26 cellular contexts compared by ENCODE assay signal in genomic region chr2:197934262-197934925, GRCh38.
DNase-seq lines count a peak whose midpoint lies in the region; ATAC-seq and TF ChIP-seq lines count a peak whose summit lies in the region.
"Had no signal": no experiment of that assay in that cellular context is flagged by ENCODE, and none has a peak within 500 bp of the region (broad histone marks: within the 10 kb centered on the region; RNA-seq: fewer than 3 reads in every experiment).

No MANE protein-coding gene starts in this region.

- H3K4me3 ChIP-seq in SK-N-MC (no peak overlapping the region; the same call in 1 of the 2 replicates), neuronal stem cell (ENCODE audit: low read length in 2 of 2) (no peak overlapping the region)
- H3K4me3 ChIP-seq: ascending aorta, left lung, pancreas had no signal

- H2AK5ac ChIP-seq in neuronal stem cell (ENCODE audit: low read depth, low read length) = no peak overlapping the region

- CTCF ChIA-PET in activated CD8-positive, alpha-beta T cell treated with anti-CD3 and anti-CD28 coated beads for 36 hours (lab: Charles Lee) = no interaction called here
- CTCF ChIA-PET in activated CD8-positive, alpha-beta T cell treated with anti-CD3 and anti-CD28 coated beads, Interleukin-2, amount 10 ng/mL, durations not matched to agents 7 days and 5 days (lab: Charles Lee) = interaction anchor here (1.1 kb wide), 1 partner anchor 363 kb away, joined by 4 read pairs; no protein-coding TSS in a partner anchor
- CTCF ChIA-PET in CD4-positive, alpha-beta T cell (lab: Charles Lee) = no interaction called here

- no peak overlapping the region for H3K14ac ChIP-seq in neuronal stem cell (ENCODE audit: low read length)

- H3K27ac ChIP-seq in CD4-positive, alpha-beta T cell (ENCODE audit: low read depth, low read length) = no peak overlapping the region
- peak overlapping the region; percentile 45; the same call in 1 of the 2 replicates for H3K27ac ChIP-seq in SK-N-MC
- no peak overlapping the region for H3K27ac ChIP-seq in neuronal stem cell (replicated peaks; ENCODE audit: low read length)
- H3K27ac ChIP-seq: ascending aorta, left lung, pancreas, VCaP had no signal

- no peaks in the 10 kb centered on the region for H3K9me3 Mint-ChIP-seq in activated CD8-positive, alpha-beta T cell treated with anti-CD3 and anti-CD28 coated beads for 36 hours
- H3K9me3 Mint-ChIP-seq in activated CD8-positive, alpha-beta T cell treated with anti-CD3 and anti-CD28 coated beads, Interleukin-2, amount 10 ng/mL, durations not matched to agents 7 days and 5 days (ENCODE audit: insufficient read depth) = no peaks in the 10 kb centered on the region
- peaks cover 4% of the 10 kb centered on the region for H3K9me3 Mint-ChIP-seq in CD4-positive, alpha-beta T cell
- H3K9me3 Mint-ChIP-seq: memory B cell; nephron progenitor cell; stimulated activated memory B cell treated with anti-CD40 and anti-IgM and Interleukin-4, amounts not matched to agents 10 μg/mL and 1 μg/mL and 100 μg/mL, for 72 hours; type B pancreatic cell had no signal

- H2AFZ ChIP-seq in neuronal stem cell (ENCODE audit: low read length) = no peak overlapping the region

- no peaks in the 10 kb centered on the region for H3K27me3 ChIP-seq in CD4-positive, alpha-beta T cell (ENCODE audit: control insufficient read depth, insufficient read depth, low read length)
- no peaks in the 10 kb centered on the region for H3K27me3 ChIP-seq in neuronal stem cell (ENCODE audit: control insufficient read depth in 3 of 3, insufficient read depth in 3 of 3, low read depth in 1 of 3, low read length in 3 of 3)
- H3K27me3 ChIP-seq: ascending aorta, left lung, pancreas had no signal

- H3K4me1 ChIP-seq in neuronal stem cell (ENCODE audit: control insufficient read depth in 2 of 2, insufficient read depth in 1 of 2, low read depth in 1 of 2, low read length in 2 of 2) = peaks cover 0 to 5% of the 10 kb centered on the region in 2 donors
- H3K4me1 ChIP-seq: left lung, pancreas had no signal

- no peak overlapping the region for H2BK5ac ChIP-seq in neuronal stem cell (ENCODE audit: low read length)

- POLR2A ChIA-PET in activated CD8-positive, alpha-beta T cell treated with anti-CD3 and anti-CD28 coated beads for 36 hours (lab: Charles Lee) = no interaction called here
- POLR2A ChIA-PET in activated CD8-positive, alpha-beta T cell treated with anti-CD3 and anti-CD28 coated beads, Interleukin-2, amount 10 ng/mL, durations not matched to agents 7 days and 5 days (lab: Charles Lee) = interaction anchor here (0.6 kb wide), 2 partner anchors 207 to 233 kb away, joined by 3 to 5 read pairs; no protein-coding TSS in a partner anchor
- POLR2A ChIA-PET in CD4-positive, alpha-beta T cell (lab: Charles Lee) = interaction anchor here (0.7 to 1.7 kb wide), 6 partner anchors 19 to 161 kb away, joined by 3 to 4 read pairs (median 3); no protein-coding TSS in a partner anchor

- H3K36me3 ChIP-seq in SK-N-MC (ENCODE audit: insufficient read depth, low read length) (no peaks in the 10 kb centered on the region), neuronal stem cell (replicated peaks in 1 of 2; ENCODE audit: control insufficient read depth in 2 of 2, insufficient read depth in 2 of 2, low read length in 2 of 2) (no peaks in the 10 kb centered on the region)
- H3K36me3 ChIP-seq: ascending aorta, left lung, pancreas had no signal

- intact Hi-C loops in activated CD8-positive, alpha-beta T cell treated with anti-CD3 and anti-CD28 coated beads for 36 hours (cut with micrococcal nuclease) = no loop called here
- intact Hi-C loops in CD4-positive, alpha-beta T cell (cut with DNase I, micrococcal nuclease) = loop anchor here in 1 of 2 experiments (1.0 to 5.0 kb wide), 3 partner anchors 20 to 132 kb away; partner anchors contain the start of gene PLCL1

- H3K9ac ChIP-seq in SK-N-MC (ENCODE audit: insufficient read length) (no peak overlapping the region), neuronal stem cell (ENCODE audit: low read depth, low read length, poor library complexity) (no peak overlapping the region)

- no peak for DNase-seq in activated CD8-positive, alpha-beta T cell treated with anti-CD3 and anti-CD28 coated beads for 36 hours
- DNase-seq in activated CD8-positive, alpha-beta T cell treated with anti-CD3 and anti-CD28 coated beads, Interleukin-2, amount 10 ng/mL, durations not matched to agents 7 days and 5 days = no peak
- no peak for DNase-seq in CD4-positive, alpha-beta T cell
- no peak for DNase-seq in SK-N-MC (ENCODE audit: low read depth, low spot score)
- DNase-seq in central memory CD4-positive, alpha-beta T cell = peak; percentile 39
- no peak for DNase-seq in OCI-M2 (lab: John Stamatoyannopoulos, UW; ENCODE audit: unreplicated experiment)
- no peak for DNase-seq in neuronal stem cell (ENCODE audit: low spot score)
- DNase-seq in NCI-H1436 (lab: John Stamatoyannopoulos, UW) = no peak
- DNase-seq: activated CD4-positive, alpha-beta T cell treated with anti-CD3 and anti-CD28 coated beads, Interleukin-2, amount 50 U/mL, for 48 hours; activated naive CD8-positive, alpha-beta T cell treated with anti-CD3 and anti-CD28 coated beads, Interleukin-2, amount 10 ng/mL, durations not matched to agents 7 days and 5 days; COR-L47; DMS53; H7; KG1; left lung; NCI-H1092 treated with DMSO at 0.1 percent for 48 hours; NCI-H1930; nephron progenitor cell; pancreas; T-helper 9 cell had no signal

- no peak overlapping the region for H2BK120ac ChIP-seq in neuronal stem cell (ENCODE audit: low read depth, low read length)

- no peak overlapping the region for H2BK15ac ChIP-seq in neuronal stem cell (ENCODE audit: low read length)

- H3K4me1 Mint-ChIP-seq in activated CD8-positive, alpha-beta T cell treated with anti-CD3 and anti-CD28 coated beads for 36 hours (ENCODE audit: low read depth) = peaks cover 19% of the 10 kb centered on the region
- peaks cover 4% of the 10 kb centered on the region for H3K4me1 Mint-ChIP-seq in activated CD8-positive, alpha-beta T cell treated with anti-CD3 and anti-CD28 coated beads, Interleukin-2, amount 10 ng/mL, durations not matched to agents 7 days and 5 days (ENCODE audit: low read depth)
- peaks cover 87% of the 10 kb centered on the region for H3K4me1 Mint-ChIP-seq in CD4-positive, alpha-beta T cell (ENCODE audit: low read depth)
- H3K4me1 Mint-ChIP-seq: activated naive CD8-positive, alpha-beta T cell treated with anti-CD3 and anti-CD28 coated beads, Interleukin-2, amount 10 ng/mL, durations not matched to agents 7 days and 5 days; memory B cell; nephron progenitor cell; stimulated activated memory B cell treated with anti-CD40 and anti-IgM and Interleukin-4, amounts not matched to agents 10 μg/mL and 1 μg/mL and 100 μg/mL, for 72 hours had no signal

- H4K8ac ChIP-seq in neuronal stem cell (ENCODE audit: low read depth, low read length) = no peak overlapping the region

- no peak overlapping the region for H3K4ac ChIP-seq in neuronal stem cell (ENCODE audit: low read length)

- TF ChIP-seq CTCF in activated CD8-positive, alpha-beta T cell treated with anti-CD3 and anti-CD28 coated beads for 36 hours (IDR thresholded peaks at IDR 0.05) = no peak
- no peak for TF ChIP-seq CTCF in CD4-positive, alpha-beta T cell (IDR thresholded peaks at IDR 0.05)

- H3K4me2 ChIP-seq in neuronal stem cell (ENCODE audit: insufficient read depth, low read length, poor library complexity, severe bottlenecking) = no peak overlapping the region

- H3K4me3 Mint-ChIP-seq in activated CD8-positive, alpha-beta T cell treated with anti-CD3 and anti-CD28 coated beads for 36 hours = peak overlapping the region; percentile 13
- H3K4me3 Mint-ChIP-seq in activated CD8-positive, alpha-beta T cell treated with anti-CD3 and anti-CD28 coated beads, Interleukin-2, amount 10 ng/mL, durations not matched to agents 7 days and 5 days = no peak overlapping the region
- peak overlapping the region; percentile 66 for H3K4me3 Mint-ChIP-seq in CD4-positive, alpha-beta T cell
- H3K4me3 Mint-ChIP-seq: activated naive CD8-positive, alpha-beta T cell treated with anti-CD3 and anti-CD28 coated beads, Interleukin-2, amount 10 ng/mL, durations not matched to agents 7 days and 5 days; memory B cell; nephron progenitor cell; stimulated activated memory B cell treated with anti-CD40 and anti-IgM and Interleukin-4, amounts not matched to agents 10 μg/mL and 1 μg/mL and 100 μg/mL, for 72 hours; type B pancreatic cell had no signal

- no peak overlapping the region for H3K23ac ChIP-seq in neuronal stem cell (ENCODE audit: low read depth, low read length, poor library complexity)

- H2BK12ac ChIP-seq in neuronal stem cell (ENCODE audit: low read length) = no peak overlapping the region

- no CpG with 5 or more reads among the region's 4 CpGs for WGBS in neuronal stem cell (ENCODE audit: extremely low coverage in 2 of 2, insufficient read length in 2 of 2, insufficient replicate concordance in 1 of 2), 2 donors

- H3K9me3 ChIP-seq in CD4-positive, alpha-beta T cell (ENCODE audit: control insufficient read depth, low read length) = no peaks in the 10 kb centered on the region
- H3K9me3 ChIP-seq in SK-N-MC (ENCODE audit: low read depth, low read length) (no peaks in the 10 kb centered on the region), neuronal stem cell (replicated peaks in 1 of 2; ENCODE audit: control insufficient read depth in 2 of 2, insufficient read depth in 1 of 2, low read depth in 1 of 2, low read length in 2 of 2) (no peaks in the 10 kb centered on the region)
- H3K9me3 ChIP-seq: ascending aorta, left lung, pancreas had no signal

- H4K91ac ChIP-seq in neuronal stem cell (ENCODE audit: low read depth, low read length, poor library complexity) = no peak overlapping the region

- no peaks in the 10 kb centered on the region for H3K36me3 Mint-ChIP-seq in activated CD8-positive, alpha-beta T cell treated with anti-CD3 and anti-CD28 coated beads for 36 hours (ENCODE audit: low read depth)
- no peaks in the 10 kb centered on the region for H3K36me3 Mint-ChIP-seq in activated CD8-positive, alpha-beta T cell treated with anti-CD3 and anti-CD28 coated beads, Interleukin-2, amount 10 ng/mL, durations not matched to agents 7 days and 5 days (ENCODE audit: low read depth)
- no peaks in the 10 kb centered on the region for H3K36me3 Mint-ChIP-seq in CD4-positive, alpha-beta T cell (ENCODE audit: low read depth)
- H3K36me3 Mint-ChIP-seq: activated naive CD8-positive, alpha-beta T cell treated with anti-CD3 and anti-CD28 coated beads, Interleukin-2, amount 10 ng/mL, durations not matched to agents 7 days and 5 days; memory B cell; stimulated activated memory B cell treated with anti-CD40 and anti-IgM and Interleukin-4, amounts not matched to agents 10 μg/mL and 1 μg/mL and 100 μg/mL, for 72 hours; type B pancreatic cell had no signal

- H3K79me1 ChIP-seq in neuronal stem cell (ENCODE audit: low read depth, low read length) = no peaks in the 10 kb centered on the region

- H3K27ac Mint-ChIP-seq in activated CD8-positive, alpha-beta T cell treated with anti-CD3 and anti-CD28 coated beads for 36 hours = no peak overlapping the region
- H3K27ac Mint-ChIP-seq in activated CD8-positive, alpha-beta T cell treated with anti-CD3 and anti-CD28 coated beads, Interleukin-2, amount 10 ng/mL, durations not matched to agents 7 days and 5 days = no peak overlapping the region
- peak overlapping the region; percentile 74 for H3K27ac Mint-ChIP-seq in CD4-positive, alpha-beta T cell
- H3K27ac Mint-ChIP-seq: activated naive CD8-positive, alpha-beta T cell treated with anti-CD3 and anti-CD28 coated beads, Interleukin-2, amount 10 ng/mL, durations not matched to agents 7 days and 5 days; memory B cell; nephron progenitor cell; stimulated activated memory B cell treated with anti-CD40 and anti-IgM and Interleukin-4, amounts not matched to agents 10 μg/mL and 1 μg/mL and 100 μg/mL, for 72 hours; type B pancreatic cell had no signal

- no peak overlapping the region for H3K18ac ChIP-seq in neuronal stem cell (ENCODE audit: low read length)

- ATAC-seq in activated CD8-positive, alpha-beta T cell treated with anti-CD3 and anti-CD28 coated beads for 36 hours = no peak
- ATAC-seq in activated CD8-positive, alpha-beta T cell treated with anti-CD3 and anti-CD28 coated beads, Interleukin-2, amount 10 ng/mL, durations not matched to agents 7 days and 5 days = no peak
- ATAC-seq in CD4-positive, alpha-beta T cell (ENCODE audit: poor library complexity) = peak; percentile 55
- ATAC-seq: left lung; pancreas; Right ventricle myocardium inferior; stimulated activated memory B cell treated with anti-CD40 and anti-IgM and Interleukin-4, amounts not matched to agents 10 μg/mL and 1 μg/mL and 100 μg/mL, for 72 hours had no signal

- no peaks in the 10 kb centered on the region for H3K27me3 Mint-ChIP-seq in activated CD8-positive, alpha-beta T cell treated with anti-CD3 and anti-CD28 coated beads for 36 hours
- no peaks in the 10 kb centered on the region for H3K27me3 Mint-ChIP-seq in activated CD8-positive, alpha-beta T cell treated with anti-CD3 and anti-CD28 coated beads, Interleukin-2, amount 10 ng/mL, durations not matched to agents 7 days and 5 days (ENCODE audit: low read depth)
- H3K27me3 Mint-ChIP-seq in CD4-positive, alpha-beta T cell = no peaks in the 10 kb centered on the region
- H3K27me3 Mint-ChIP-seq: activated naive CD8-positive, alpha-beta T cell treated with anti-CD3 and anti-CD28 coated beads, Interleukin-2, amount 10 ng/mL, durations not matched to agents 7 days and 5 days; memory B cell; stimulated activated memory B cell treated with anti-CD40 and anti-IgM and Interleukin-4, amounts not matched to agents 10 μg/mL and 1 μg/mL and 100 μg/mL, for 72 hours; type B pancreatic cell had no signal
